In genomic region chr12:3227076-3227975, GRCh38 we compare ENCODE assay signal across 23 cellular contexts.
DNase-seq lines count a peak whose midpoint lies in the region; ATAC-seq and TF ChIP-seq lines count a peak whose summit lies in the region.
"Had no signal": no experiment of that assay in that cellular context is flagged by ENCODE, and none has a peak within 500 bp of the region (broad histone marks: within the 10 kb centered on the region; RNA-seq: fewer than 3 reads in every experiment).

No MANE protein-coding gene starts in this region.

- no peaks in the 10 kb centered on the region for H3F3A ChIP-seq in GM23338 (replicated peaks; ENCODE audit: low read depth)

- H2BK120ac ChIP-seq in neuronal stem cell (ENCODE audit: low read depth, low read length) = no peak overlapping the region

- no peak overlapping the region for H2BK5ac ChIP-seq in neuronal stem cell (ENCODE audit: low read length)

- H3K4me1 ChIP-seq in GM23338 (ENCODE audit: insufficient read depth) (peaks cover 24% of the 10 kb centered on the region), SJCRH30 (peaks cover 67% of the 10 kb centered on the region), left ventricle myocardium inferior (peaks cover 88% of the 10 kb centered on the region), neuronal stem cell (ENCODE audit: control insufficient read depth in 2 of 2, insufficient read depth in 1 of 2, low read depth in 1 of 2, low read length in 2 of 2) (peaks cover 3 to 12% of the 10 kb centered on the region in 2 donors)
- H3K4me1 ChIP-seq: sigmoid colon, transverse colon had no signal

- no peak overlapping the region for H4K91ac ChIP-seq in neuronal stem cell (ENCODE audit: low read depth, low read length, poor library complexity)

- peak overlapping the region; percentile 51 for H2AK5ac ChIP-seq in neuronal stem cell (ENCODE audit: low read depth, low read length)

- H3K79me1 ChIP-seq in neuronal stem cell (ENCODE audit: low read depth, low read length) = no peaks in the 10 kb centered on the region

- H2AFZ ChIP-seq in GM23338 = no peak overlapping the region
- no peak overlapping the region for H2AFZ ChIP-seq in neuronal stem cell (ENCODE audit: low read length)

- no peaks in the 10 kb centered on the region for H3K79me2 ChIP-seq in GM23338 (replicated peaks; ENCODE audit: insufficient read depth)

- ATAC-seq in GM23338 = peak; percentile 41

- H3K36me3 Mint-ChIP-seq in GM23338 (ENCODE audit: low read depth) = peaks cover 11% of the 10 kb centered on the region; the same call in 2 of the 3 replicates
- H3K36me3 Mint-ChIP-seq: immature natural killer cell had no signal

- H3K9me2 ChIP-seq in GM23338 (ENCODE audit: insufficient read depth) = no peaks in the 10 kb centered on the region
- H3K9me2 ChIP-seq: SK-N-SH had no signal

- peak in 1 of 2 experiments; percentile 21; a peak in 1 of 4 replicates for TF ChIP-seq CTCF in GM23338 (conservative IDR thresholded peaks at IDR 0.05; ENCODE audit: low read depth in 2 of 2)
- TF ChIP-seq CTCF in left ventricle myocardium inferior (IDR thresholded peaks at IDR 0.05; ENCODE audit: borderline replicate concordance) = peak; percentile 27

- H3K4me1 Mint-ChIP-seq in GM23338 = peaks cover 58% of the 10 kb centered on the region
- H3K4me1 Mint-ChIP-seq: immature natural killer cell had no signal

- H3K14ac ChIP-seq in neuronal stem cell (ENCODE audit: low read length) = no peak overlapping the region

- H3K4me3 Mint-ChIP-seq in GM23338 = no peak overlapping the region; the same call in 2 of the 3 replicates
- H3K4me3 Mint-ChIP-seq: immature natural killer cell, nephron progenitor cell had no signal

- no peak overlapping the region for H4K8ac ChIP-seq in neuronal stem cell (ENCODE audit: low read depth, low read length)

- H3K9ac ChIP-seq in neuronal stem cell (ENCODE audit: low read depth, low read length, poor library complexity) = peak overlapping the region; percentile 9
- H3K9ac ChIP-seq: SK-N-SH had no signal

- no peak overlapping the region for H3K27ac Mint-ChIP-seq in GM23338
- H3K27ac Mint-ChIP-seq: activated T-helper 2 cell treated with anti-CD3 and anti-CD28 coated beads, Interferon-gamma antibody, Interleukin-2, Interleukin-4, amounts not matched to agents 10 μg/mL and 5 μg/mL and 100 μg/mL, durations not matched to agents 14 hours and 24 hours and 36 hours; immature natural killer cell; nephron progenitor cell had no signal

- H3K4me2 ChIP-seq in GM23338 (0 out of 2 replicates have a peak overlapping the region, but pooled peaks have one; percentile 40), neuronal stem cell (ENCODE audit: insufficient read depth, low read length, poor library complexity, severe bottlenecking) (no peak overlapping the region)
- H3K4me2 ChIP-seq: SK-N-SH had no signal

- H4K20me1 ChIP-seq in GM23338 (replicated peaks; ENCODE audit: insufficient read depth) = no peaks in the 10 kb centered on the region; the same call in 1 of the 2 replicates

- H3K18ac ChIP-seq in neuronal stem cell (ENCODE audit: low read length) = peak overlapping the region; percentile 34

- H3K4me3 ChIP-seq in GM23338 (no peak overlapping the region), SJCRH30 (no peak overlapping the region), left ventricle myocardium inferior (no peak overlapping the region), neuronal stem cell (ENCODE audit: low read length in 2 of 2) (no peak overlapping the region)
- H3K4me3 ChIP-seq: sigmoid colon, transverse colon had no signal

- H3K9me3 Mint-ChIP-seq in GM23338 = peaks cover 11% of the 10 kb centered on the region; the same call in 2 of the 3 replicates
- H3K9me3 Mint-ChIP-seq: activated T-helper 2 cell treated with anti-CD3 and anti-CD28 coated beads, Interferon-gamma antibody, Interleukin-2, Interleukin-4, amounts not matched to agents 10 μg/mL and 5 μg/mL and 100 μg/mL, durations not matched to agents 14 hours and 24 hours and 36 hours; immature natural killer cell had no signal

- H3K23ac ChIP-seq in neuronal stem cell (ENCODE audit: low read depth, low read length, poor library complexity) = no peak overlapping the region

- H2BK12ac ChIP-seq in neuronal stem cell (ENCODE audit: low read length) = no peak overlapping the region

- H3K27ac ChIP-seq in GM23338 (ENCODE audit: low read depth) = no peak overlapping the region
- H3K27ac ChIP-seq in SJCRH30 = peak overlapping the region; percentile 12
- peak overlapping the region; percentile 96 for H3K27ac ChIP-seq in left ventricle myocardium inferior (replicated peaks)
- no peak overlapping the region for H3K27ac ChIP-seq in neuronal stem cell (replicated peaks; ENCODE audit: low read length)
- H3K27ac ChIP-seq: sigmoid colon, transverse colon, VCaP had no signal

- no peaks in the 10 kb centered on the region for H3K36me3 ChIP-seq in GM23338 (ENCODE audit: insufficient read depth)
- peaks cover 23% of the 10 kb centered on the region for H3K36me3 ChIP-seq in SJCRH30
- peaks cover 2% of the 10 kb centered on the region for H3K36me3 ChIP-seq in left ventricle myocardium inferior
- H3K36me3 ChIP-seq in neuronal stem cell (replicated peaks in 1 of 2; ENCODE audit: control insufficient read depth in 2 of 2, insufficient read depth in 2 of 2, low read length in 2 of 2) = no peaks in the 10 kb centered on the region
- H3K36me3 ChIP-seq: sigmoid colon, transverse colon had no signal

- DNase-seq in GM23338 (ENCODE audit: low spot score) (peak; percentile 55), SJCRH30 (no peak), left ventricle myocardium inferior (no peak), neuronal stem cell (ENCODE audit: low spot score) (no peak), SW480 (ENCODE audit: low spot score) (no peak), medulla oblongata (ENCODE audit: extremely low spot score) (no peak), hippocampal formation (lab: John Stamatoyannopoulos, UW) (no peak), NCI-H1417 (lab: John Stamatoyannopoulos, UW) (no peak)
- DNase-seq: activated CD4-positive, alpha-beta T cell treated with anti-CD3 and anti-CD28 coated beads, Interleukin-2, amount 50 U/mL, for 48 hours; activated CD8-positive, alpha-beta memory T cell treated with anti-CD3 and anti-CD28 coated beads, Interleukin-2, amount 50 U/mL, for 48 hours; GOT3; immature natural killer cell; NCI-H1105; NCI-H2029; NCI-H748 treated with DMSO at 0.1 percent for 48 hours; nephron progenitor cell; RPMI8226; sigmoid colon; SK-N-SH; stimulated activated CD4-positive, alpha-beta T cell treated with anti-CD3 and anti-CD28 coated beads, Interleukin-15, amount 100 ng/mL, for 24 hours; transverse colon had no signal

- H3K4ac ChIP-seq in neuronal stem cell (ENCODE audit: low read length) = no peak overlapping the region

- H3K27me3 ChIP-seq in GM23338 (ENCODE audit: insufficient read depth) (no peaks in the 10 kb centered on the region), SJCRH30 (no peaks in the 10 kb centered on the region), left ventricle myocardium inferior (ENCODE audit: low read depth) (no peaks in the 10 kb centered on the region), neuronal stem cell (ENCODE audit: control insufficient read depth in 3 of 3, insufficient read depth in 3 of 3, low read depth in 1 of 3, low read length in 3 of 3) (peaks cover 0 to 1% (median 0%) of the 10 kb centered on the region in 3 experiments)
- H3K27me3 ChIP-seq: sigmoid colon, transverse colon had no signal

- intact Hi-C loops in left ventricle myocardium inferior (cut with micrococcal nuclease) = no loop called here

- peaks cover 18% of the 10 kb centered on the region for H3K27me3 Mint-ChIP-seq in GM23338 (ENCODE audit: insufficient read depth, low read depth, poor library complexity)

- no peaks in the 10 kb centered on the region for H3K9me3 ChIP-seq in SJCRH30 (replicated peaks)
- H3K9me3 ChIP-seq in left ventricle myocardium inferior (replicated peaks) = peaks cover 7% of the 10 kb centered on the region
- H3K9me3 ChIP-seq in neuronal stem cell (replicated peaks in 1 of 2; ENCODE audit: control insufficient read depth in 2 of 2, insufficient read depth in 1 of 2, low read depth in 1 of 2, low read length in 2 of 2) = peaks cover 5 to 7% of the 10 kb centered on the region in 2 donors
- H3K9me3 ChIP-seq: sigmoid colon, SK-N-SH, transverse colon had no signal

- no CpG with 5 or more reads among the region's 17 CpGs for WGBS in neuronal stem cell (ENCODE audit: extremely low coverage in 2 of 2, insufficient read length in 2 of 2, insufficient replicate concordance in 1 of 2), 2 donors

- no peak overlapping the region for H2BK15ac ChIP-seq in neuronal stem cell (ENCODE audit: low read length)

TF ChIP-seq in GM23338, 12 proteins besides CTCF, POLR2A, EP300 and RAD21:
- TF ChIP-seq POLR2AphosphoS5 (IDR thresholded peaks at IDR 0.05; ENCODE audit: low read depth) (no peak), JUNB (IDR thresholded peaks at IDR 0.05; ENCODE audit: unreplicated experiment) (no peak), EZH2 (IDR thresholded peaks at IDR 0.05; ENCODE audit: low read depth, unreplicated experiment) (no peak)
TF ChIP-seq in GM23338: peak in this region for 0.

Comparison
In these comparisons a context has a peak if more than half of its experiments do, and no peak if none do; other contexts are left out.
1. H3K27ac ChIP-seq: peak in SJCRH30 (single experiment) and left ventricle myocardium inferior (single experiment); none in GM23338 (single experiment) and neuronal stem cell (single experiment).